26 cellular contexts compared by ENCODE assay signal in genomic region chr6:36751091-36751490, GRCh38. TPM values are rescaled to one million over a fixed set of nuclear protein-coding genes. Genes with fewer than 3 reads are reported as not detected.
DNase-seq lines count a peak whose midpoint lies in the region; ATAC-seq and TF ChIP-seq lines count a peak whose summit lies in the region.
"Had no signal": no experiment of that assay in that cellular context is flagged by ENCODE, and none has a peak within 500 bp of the region (broad histone marks: within the 10 kb centered on the region; RNA-seq: fewer than 3 reads in every experiment).

No MANE protein-coding gene starts in this region.

- peaks cover 33 to 47% of the 10 kb centered on the region in 2 donors for H3K4me1 Mint-ChIP-seq in natural killer cell treated with Interleukin-12 subunit alpha and Interleukin-12 subunit beta and Interleukin-15 and Interleukin-18, amount 100 ng/mL, for 72 hours (ENCODE audit: low read depth in 2 of 2)
- peaks cover 11 to 24% of the 10 kb centered on the region in 2 donors for H3K4me1 Mint-ChIP-seq in natural killer cell
- H3K4me1 Mint-ChIP-seq in IgD-negative memory B cell: peaks cover 46 to 55% (median 54%) of the 10 kb centered on the region in 3 donors

- no peak overlapping the region for H3K4me3 Mint-ChIP-seq in natural killer cell treated with Interleukin-12 subunit alpha and Interleukin-12 subunit beta and Interleukin-15 and Interleukin-18, amount 100 ng/mL, for 72 hours
- H3K4me3 Mint-ChIP-seq in natural killer cell (no peak overlapping the region), IgD-negative memory B cell (no peak overlapping the region)
- H3K4me3 Mint-ChIP-seq: activated T-cell treated with anti-CD3 and anti-CD28 coated beads, Interleukin-2, amount 50 U/mL, for 72 hours had no signal

- no peak for ATAC-seq in natural killer cell treated with Interleukin-12 subunit alpha and Interleukin-12 subunit beta and Interleukin-15 and Interleukin-18, amount 100 ng/mL, for 72 hours
- ATAC-seq in natural killer cell: no peak
- ATAC-seq: activated T-cell treated with anti-CD3 and anti-CD28 coated beads, Interleukin-2, amount 50 U/mL, for 72 hours; psoas muscle had no signal

- peaks cover 6% of the 10 kb centered on the region for H3K9me3 Mint-ChIP-seq in natural killer cell treated with Interleukin-12 subunit alpha and Interleukin-12 subunit beta and Interleukin-15 and Interleukin-18, amount 100 ng/mL, for 72 hours
- H3K9me3 Mint-ChIP-seq in natural killer cell (no peaks in the 10 kb centered on the region), IgD-negative memory B cell (no peaks in the 10 kb centered on the region)

- TF ChIP-seq CTCF in natural killer cell (IDR thresholded peaks at IDR 0.05): no peak

- H3K27ac ChIP-seq in esophagus (ENCODE audit: low read depth in 2 of 2, low read length in 1 of 2) (peak overlapping the region; percentile 48 to 57), SJCRH30 (no peak overlapping the region)
- H3K27ac ChIP-seq: ascending aorta, dorsolateral prefrontal cortex, psoas muscle had no signal

- peak overlapping the region; percentile 97 to 98 for H3K27ac Mint-ChIP-seq in natural killer cell treated with Interleukin-12 subunit alpha and Interleukin-12 subunit beta and Interleukin-15 and Interleukin-18, amount 100 ng/mL, for 72 hours
- H3K27ac Mint-ChIP-seq in natural killer cell: no peak overlapping the region
- H3K27ac Mint-ChIP-seq in IgD-negative memory B cell: peak overlapping the region; percentile 59 to 93 (median 67)
- H3K27ac Mint-ChIP-seq: activated T-cell treated with anti-CD3 and anti-CD28 coated beads, Interleukin-2, amount 50 U/mL, for 72 hours had no signal

- intact Hi-C loops in natural killer cell (cut with micrococcal nuclease): no loop called here

- H3K36me3 Mint-ChIP-seq in natural killer cell treated with Interleukin-12 subunit alpha and Interleukin-12 subunit beta and Interleukin-15 and Interleukin-18, amount 100 ng/mL, for 72 hours: peaks cover 11% of the 10 kb centered on the region
- H3K36me3 Mint-ChIP-seq in natural killer cell (no peaks in the 10 kb centered on the region), IgD-negative memory B cell (peaks cover 24% of the 10 kb centered on the region)

- peaks cover 2 to 31% of the 10 kb centered on the region in 2 donors for H3K4me1 ChIP-seq in esophagus (ENCODE audit: control insufficient read depth in 2 of 2, insufficient read depth in 2 of 2, low read length in 1 of 2)
- peaks cover 2% of the 10 kb centered on the region; the same call in 1 of the 2 replicates for H3K4me1 ChIP-seq in SJCRH30
- H3K4me1 ChIP-seq: ascending aorta had no signal

- 64 to 81% methylated on average over 3 of the region's 3 CpGs for WGBS in esophagus, 2 donors

- no peaks in the 10 kb centered on the region for H3K36me3 ChIP-seq in esophagus (ENCODE audit: control insufficient read depth in 2 of 2, insufficient read depth in 2 of 2, low read length in 1 of 2)
- H3K36me3 ChIP-seq in SJCRH30: no peaks in the 10 kb centered on the region
- H3K36me3 ChIP-seq: ascending aorta had no signal

- H3K9me3 ChIP-seq in esophagus (ENCODE audit: control insufficient read depth in 2 of 2, insufficient read depth in 1 of 2, low read depth in 1 of 2, low read length in 1 of 2): no peaks in the 10 kb centered on the region
- no peaks in the 10 kb centered on the region for H3K9me3 ChIP-seq in SJCRH30 (replicated peaks)

- H3K4me3 ChIP-seq in esophagus (ENCODE audit: low read depth in 1 of 2, low read length in 2 of 2) (no peak overlapping the region), SJCRH30 (no peak overlapping the region)
- H3K4me3 ChIP-seq: ascending aorta, dorsolateral prefrontal cortex, PC-9, psoas muscle had no signal

- H3K27me3 ChIP-seq in esophagus (ENCODE audit: control insufficient read depth in 1 of 2, insufficient read depth in 2 of 2, low read length in 2 of 2) (no peaks in the 10 kb centered on the region), SJCRH30 (no peaks in the 10 kb centered on the region)
- H3K27me3 ChIP-seq: ascending aorta, dorsolateral prefrontal cortex had no signal

- H3K27me3 Mint-ChIP-seq in natural killer cell treated with Interleukin-12 subunit alpha and Interleukin-12 subunit beta and Interleukin-15 and Interleukin-18, amount 100 ng/mL, for 72 hours: no peaks in the 10 kb centered on the region
- peaks cover 0 to 4% of the 10 kb centered on the region in 2 donors for H3K27me3 Mint-ChIP-seq in natural killer cell (ENCODE audit: low read depth in 2 of 2)
- peaks cover 2% of the 10 kb centered on the region for H3K27me3 Mint-ChIP-seq in IgD-negative memory B cell

- no peak for DNase-seq in natural killer cell treated with Interleukin-12 subunit alpha and Interleukin-12 subunit beta and Interleukin-15 and Interleukin-18, amount 100 ng/mL, for 72 hours (ENCODE audit: low spot score)
- DNase-seq in natural killer cell: no peak
- DNase-seq in SJCRH30: no peak
- DNase-seq in NCI-H128 (lab: John Stamatoyannopoulos, UW; ENCODE audit: unreplicated experiment): no peak
- no peak for DNase-seq in activated effector memory CD4-positive, alpha-beta T cell treated with anti-CD3 and anti-CD28 coated beads, Interleukin-2, amount 50 U/mL, for 16 hours
- DNase-seq: activated CD4-positive, CD25-positive, alpha-beta regulatory T cell treated with anti-CD3 and anti-CD28 coated beads, Interleukin-2, amount 50 U/mL, for 72 hours; activated CD8-positive, alpha-beta memory T cell treated with anti-CD3 and anti-CD28 coated beads for 24 hours; activated naive CD4-positive, alpha-beta T cell treated with anti-CD3 and anti-CD28 coated beads, Interleukin-2, amount 50 U/mL, for 16 hours; activated T-cell treated with anti-CD3 and anti-CD28 coated beads, Interleukin-2, amount 50 U/mL, for 72 hours; cerebellar nuclear complex; DMS53; dorsolateral prefrontal cortex; KG1; NCI-H2171 treated with DMSO at 0.1 percent for 48 hours; NCI-H82; PC-9; psoas muscle; Right ventricle myocardium superior; stimulated activated CD8-positive, alpha-beta memory T cell treated with anti-CD3 and anti-CD28 coated beads, Interleukin-4, amount 100 ng/mL, for 48 hours; trophoblast cell had no signal

RNA-seq across cellular contexts. Expression of gene RAB44, which starts 53.5 kb away (rescaled TPM):
- total RNA-seq in natural killer cell treated with Interleukin-12 subunit alpha and Interleukin-12 subunit beta and Interleukin-15 and Interleukin-18, amount 100 ng/mL, for 72 hours: 1 to 10 TPM; 4.1 to 7.9 TPM
- total RNA-seq in natural killer cell: 10 to 100 TPM in 1 of 3 donors, under 1 TPM in 2; 0.09 to 12.9 (median 0.70) TPM
- not detected for polyA plus RNA-seq in IgD-negative memory B cell
- polyA plus RNA-seq in esophagus: under 1 TPM; 0.21 to 0.37 TPM
- not detected in 2 replicates for total RNA-seq in SJCRH30 (2014; rRNA removed; shearing (Covaris generic))
- total RNA-seq: H4, HT1080, lung microvascular endothelial cell, PC-9, Right ventricle myocardium superior had no signal

Comparison
In these comparisons a context has a peak if more than half of its experiments do, and no peak if none do; other contexts are left out.
1. H3K27ac Mint-ChIP-seq: peak in natural killer cell treated with Interleukin-12 subunit alpha and Interleukin-12 subunit beta and Interleukin-15 and Interleukin-18, amount 100 ng/mL, for 72 hours (2 of 2) and IgD-negative memory B cell (3 of 3); none in natural killer cell (0 of 2).